9 cellular contexts compared by ENCODE assay signal in the genomic region with DNA sequence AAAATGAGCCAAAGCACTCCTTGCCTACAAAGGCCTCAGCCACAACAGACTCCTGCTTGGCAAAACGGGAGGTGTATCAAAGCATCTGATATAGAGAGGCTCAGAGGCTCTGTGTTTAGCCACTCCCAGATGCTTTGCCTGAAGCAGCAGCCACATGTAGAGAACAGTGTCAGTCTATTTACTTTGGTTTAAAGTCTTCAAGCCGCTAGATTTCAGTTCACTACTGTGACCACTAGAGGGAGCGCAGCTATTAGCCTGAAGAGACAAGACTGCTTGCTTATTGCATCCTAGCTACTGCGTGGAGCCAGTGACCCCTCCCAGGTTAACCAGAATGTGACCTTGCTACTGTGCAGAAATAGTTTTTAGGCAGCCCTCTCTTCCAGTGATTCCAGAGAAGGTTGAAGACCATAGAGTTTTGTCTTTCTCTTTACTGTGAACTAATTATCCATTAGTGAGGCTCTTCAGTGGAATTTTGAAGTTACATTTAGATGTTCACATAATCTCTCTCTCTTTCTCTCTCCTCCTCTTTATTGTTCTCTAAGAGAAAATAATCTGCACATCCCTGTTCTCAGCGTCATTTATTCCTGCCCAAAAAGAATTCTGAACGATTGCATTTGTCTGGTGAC. TPM values are rescaled to one million over a fixed set of nuclear protein-coding genes. Genes with fewer than 3 reads are reported as not detected.
DNase-seq lines count a peak whose midpoint lies in the region; ATAC-seq, FAIRE-seq and TF ChIP-seq lines count a peak whose summit lies in the region.
"Had no signal": no experiment of that assay in that cellular context is flagged by ENCODE, and none has a peak within 500 bp of the region (broad histone marks: within the 10 kb centered on the region; RNA-seq: fewer than 3 reads in every experiment).

No MANE protein-coding gene starts in this region.

- POLR2A ChIA-PET in CD4-positive, alpha-beta memory T cell (lab: Charles Lee; ENCODE audit: partially characterized antibody): no interaction called here
- POLR2A ChIA-PET in HepG2 (lab: Yijun Ruan, JAX): no interaction called here

- H3K4me3 Mint-ChIP-seq in CD4-positive, alpha-beta memory T cell: no peak overlapping the region
- H3K4me3 Mint-ChIP-seq in chondrocyte (ENCODE audit: unreplicated experiment): no peak overlapping the region

- CTCF ChIA-PET in CD4-positive, alpha-beta memory T cell (lab: Charles Lee; ENCODE audit: partially characterized antibody): interaction anchor here (0.8 to 3.9 kb wide), 19 partner anchors 9 to 711 kb away, joined by 3 to 55 read pairs (median 4); no protein-coding TSS in a partner anchor
- CTCF ChIA-PET in HepG2 (lab: Yijun Ruan, JAX; ENCODE audit: low intra/inter-chr PET ratio, low total read pairs): interaction anchor here (1.2 to 3.3 kb wide), 2 partner anchors 190 to 281 kb away, joined by 4 to 21 read pairs; no protein-coding TSS in a partner anchor

- H3K4me1 ChIP-seq in CD4-positive, alpha-beta memory T cell (ENCODE audit: insufficient read depth, low read length): no peaks in the 10 kb centered on the region
- no peaks in the 10 kb centered on the region for H3K4me1 ChIP-seq in HepG2 (ENCODE audit: insufficient read depth, low read length)

- peak; percentile 42 to 57 (median 53) for DNase-seq in CD4-positive, alpha-beta memory T cell
- peak; percentile 75 for DNase-seq in NCI-H345 treated with DMSO at 0.1 percent for 48 hours (lab: John Stamatoyannopoulos, UW; ENCODE audit: unreplicated experiment)
- peak; percentile 16 for DNase-seq in activated CD4-positive, alpha-beta T cell treated with anti-CD3 and anti-CD28 coated beads for 1 hour
- no peak for DNase-seq in chondrocyte (ENCODE audit: low spot score)
- peak; percentile 82 for DNase-seq in HepG2 (ENCODE audit: low spot score)
- peak; percentile 4 to 51 (median 31) for DNase-seq in stimulated activated CD4-positive, alpha-beta T cell treated with anti-CD3 and anti-CD28 coated beads, TNF-alpha, amount 100 ng/mL, for 24 hours (ENCODE audit: low read depth in 3 of 3)

- H3K79me2 ChIP-seq in HepG2 (ENCODE audit: insufficient read depth, low read length): no peaks in the 10 kb centered on the region

- TF ChIP-seq POLR2A in HepG2 (IDR thresholded peaks at IDR 0.05; ENCODE audit: insufficient read depth in 1 of 2, low read depth in 2 of 2, low read length in 2 of 2): no peak

- in situ Hi-C loops in HepG2 (cut with HindIII; ENCODE audit: extremely low pct_ligation_motif_present, low pct_unique_long_range_greater_than_20kb): loop anchor here (10.0 kb wide), 1 partner anchor 285 kb away; no protein-coding TSS in a partner anchor

- WGBS in HepG2 (ENCODE audit: low lambda C conversion rate): 0% methylated on average over 6 of the region's 6 CpGs

- no peak overlapping the region for H3K27ac ChIP-seq in CD4-positive, alpha-beta memory T cell (ENCODE audit: low read depth, low read length)
- H3K27ac ChIP-seq in HepG2 (ENCODE audit: extremely low read length, insufficient read depth, low read length): no peak overlapping the region

- peaks cover 12 to 13% of the 10 kb centered on the region in 2 donors for H3K27me3 Mint-ChIP-seq in CD4-positive, alpha-beta memory T cell
- H3K27me3 Mint-ChIP-seq in chondrocyte (ENCODE audit: low read depth): peaks cover 36% of the 10 kb centered on the region

- no TSS peak for BruUV-seq in HepG2 (replicated peaks; lab: Mats Ljungman, UMichigan)

- no peaks in the 10 kb centered on the region for H3K27me3 ChIP-seq in CD4-positive, alpha-beta memory T cell (ENCODE audit: insufficient read depth, low read length)
- no peaks in the 10 kb centered on the region for H3K27me3 ChIP-seq in HepG2 (ENCODE audit: control insufficient read depth in 1 of 2, insufficient read depth in 2 of 2, low read length in 2 of 2)

- FAIRE-seq in HepG2 (lab: Jason Lieb, UNC): peak; percentile 95

- intact Hi-C loops in CD4-positive, alpha-beta memory T cell (cut with micrococcal nuclease): loop anchor here (5.0 kb wide), 1 partner anchor 187 kb away; no protein-coding TSS in a partner anchor
- intact Hi-C loops in HepG2 (cut with micrococcal nuclease; ENCODE audit: unreplicated experiment): loop anchor here (1.0 kb wide), 2 partner anchors 190 to 281 kb away; no protein-coding TSS in a partner anchor

- H3K36me3 ChIP-seq in CD4-positive, alpha-beta memory T cell (ENCODE audit: insufficient read depth, low read length): no peaks in the 10 kb centered on the region
- H3K36me3 ChIP-seq in HepG2 (replicated peaks in 1 of 2; ENCODE audit: control insufficient read depth in 1 of 2, insufficient read depth in 2 of 2, low read length in 2 of 2): no peaks in the 10 kb centered on the region

- H3K4me3 ChIP-seq in CD4-positive, alpha-beta memory T cell (ENCODE audit: low read length in 2 of 2): no peak overlapping the region
- no peak overlapping the region for H3K4me3 ChIP-seq in HepG2 (replicated peaks in 1 of 3; ENCODE audit: insufficient read depth in 1 of 3, low read depth in 2 of 3, low read length in 3 of 3)

- H3K27ac Mint-ChIP-seq in CD4-positive, alpha-beta memory T cell: no peak overlapping the region
- no peak overlapping the region for H3K27ac Mint-ChIP-seq in chondrocyte (ENCODE audit: unreplicated experiment)

- H3K4me2 ChIP-seq in HepG2 (ENCODE audit: low read depth, low read length): no peak overlapping the region

- H3K36me3 Mint-ChIP-seq in CD4-positive, alpha-beta memory T cell: no peaks in the 10 kb centered on the region
- H3K36me3 Mint-ChIP-seq in chondrocyte (ENCODE audit: low read depth): no peaks in the 10 kb centered on the region

- ATAC-seq in GM19351 (IDR thresholded peaks at IDR 0.05; ENCODE audit: unreplicated experiment): peak; percentile 97
- ATAC-seq in HG03432 (IDR thresholded peaks at IDR 0.05; ENCODE audit: unreplicated experiment): peak; percentile 99
- peak; percentile 100 for ATAC-seq in HepG2

- no peaks in the 10 kb centered on the region for H3K9me3 Mint-ChIP-seq in CD4-positive, alpha-beta memory T cell
- no peaks in the 10 kb centered on the region for H3K9me3 Mint-ChIP-seq in chondrocyte (ENCODE audit: low read depth)

- TF ChIP-seq EP300 in HepG2 (IDR thresholded peaks at IDR 0.05; ENCODE audit: low read depth in 2 of 2, low read length in 2 of 2) (no peak), HepG2 (CRISPR knock-in tag; IDR thresholded peaks at IDR 0.05; ENCODE audit: borderline replicate concordance) (no peak)

- H4K20me1 ChIP-seq in HepG2 (ENCODE audit: insufficient read depth, low read length): no peaks in the 10 kb centered on the region

- no peak overlapping the region for H2AFZ ChIP-seq in HepG2 (ENCODE audit: low read length)

- H3K9me3 ChIP-seq in CD4-positive, alpha-beta memory T cell (ENCODE audit: control insufficient read depth in 1 of 2, low read length in 2 of 2): no peaks in the 10 kb centered on the region
- H3K9me3 ChIP-seq in HepG2 (ENCODE audit: low read length): no peaks in the 10 kb centered on the region

- TF ChIP-seq CTCF in chondrocyte (IDR thresholded peaks at IDR 0.05): peak; percentile 92
- TF ChIP-seq CTCF in HepG2 (CRISPR knock-in tag; IDR thresholded peaks at IDR 0.05): peak; percentile 88

- TF ChIP-seq RAD21 in HepG2 (CRISPR knock-in tag; IDR thresholded peaks at IDR 0.05): peak; percentile 38; the same call in 1 of the 2 replicates

- H3K4me1 Mint-ChIP-seq in CD4-positive, alpha-beta memory T cell: no peaks in the 10 kb centered on the region
- H3K4me1 Mint-ChIP-seq in chondrocyte (ENCODE audit: low read depth): no peaks in the 10 kb centered on the region

- H3K9ac ChIP-seq in HepG2 (ENCODE audit: insufficient read depth, low read depth, low read length): no peak overlapping the region

TF ChIP-seq in HepG2, 621 proteins besides CTCF, POLR2A, EP300 and RAD21 (continues in another document):
- TF ChIP-seq ZNF331 (CRISPR knock-in tag; IDR thresholded peaks at IDR 0.05) (0 out of 2 replicates have a peak, but pooled peaks have one; percentile 18), SUZ12 (IDR thresholded peaks at IDR 0.05; ENCODE audit: low read depth, low read length) (no peak), KAT2B (IDR thresholded peaks at IDR 0.05; ENCODE audit: borderline replicate concordance, low read depth, low read length) (no peak), ZNF670 (CRISPR knock-in tag; IDR thresholded peaks at IDR 0.05; ENCODE audit: borderline replicate concordance) (no peak), RORA (CRISPR knock-in tag; IDR thresholded peaks at IDR 0.05) (no peak), ZBTB26 (CRISPR knock-in tag; IDR thresholded peaks at IDR 0.05; ENCODE audit: borderline replicate concordance) (no peak), ZNF263 (CRISPR knock-in tag; IDR thresholded peaks at IDR 0.05) (no peak)

RNA-seq across cellular contexts. Expression of gene BMP3, which starts 39.3 kb away (rescaled TPM):
- not detected for total RNA-seq in CD4-positive, alpha-beta memory T cell
- polyA plus RNA-seq in CD4-positive, alpha-beta memory T cell: not detected
- not detected in 3 replicates for total RNA-seq in chondrocyte
- total RNA-seq in HepG2 (2016; rRNA removed; fragmentation: Illumina TruSeq; extraction: Trizol): not detected in 2 replicates
- total RNA-seq in HepG2 (2016; cell fraction: cytosol; rRNA removed; fragmentation: Illumina TruSeq; extraction: Trizol; ENCODE audit: low read depth): not detected in 2 replicates
- total RNA-seq in HepG2 (2016; cell fraction: insoluble cytoplasmic fraction; rRNA removed; fragmentation: Illumina TruSeq; extraction: Trizol): not detected in 2 replicates
- not detected in 2 replicates for total RNA-seq in HepG2 (2016; cell fraction: membrane; rRNA removed; fragmentation: Illumina TruSeq; extraction: Trizol)
- not detected in 2 replicates for total RNA-seq in HepG2 (2016; cell fraction: nucleus; rRNA removed; fragmentation: Illumina TruSeq; extraction: Trizol)
- 0.01 TPM in 1 of 2 replicates, not detected in the other for polyA plus RNA-seq in HepG2 (2011; rRNA removed)
- not detected in 2 replicates for polyA plus RNA-seq in HepG2 (2011; cell fraction: cytosol; rRNA removed)
- not detected in 2 replicates for polyA plus RNA-seq in HepG2 (2011; cell fraction: nucleus; rRNA removed)
- not detected in 2 replicates for polyA plus RNA-seq in HepG2 (2012)
- polyA plus RNA-seq in HepG2 (2016; cell fraction: cytosol; fragmentation: Illumina TruSeq; extraction: Trizol; ENCODE audit: low read depth): not detected in 2 replicates
- not detected in 2 replicates for polyA plus RNA-seq in HepG2 (2016; cell fraction: insoluble cytoplasmic fraction; fragmentation: Illumina TruSeq; extraction: Trizol; ENCODE audit: low read depth)
- not detected in 2 replicates for polyA plus RNA-seq in HepG2 (2016; cell fraction: membrane; fragmentation: Illumina TruSeq; extraction: Trizol; ENCODE audit: low read depth)
- not detected in 2 replicates for polyA plus RNA-seq in HepG2 (2016; cell fraction: nucleus; fragmentation: Illumina TruSeq; extraction: Trizol; ENCODE audit: insufficient read depth, low read depth)
- not detected in 2 replicates for polyA minus RNA-seq in HepG2 (2011; rRNA and poly(A)+ RNA removed; ENCODE audit: low replicate concordance)
- polyA minus RNA-seq in HepG2 (2011; cell fraction: cytosol; rRNA and poly(A)+ RNA removed): not detected in 2 replicates
- polyA minus RNA-seq in HepG2 (2011; cell fraction: nucleus; rRNA and poly(A)+ RNA removed): not detected in 2 replicates
- total RNA-seq: activated CD8-positive, alpha-beta memory T cell treated with anti-CD3 and anti-CD28 coated beads for 36 hours had no signal
